Comparison of ENCODE assay signal across 1 cellular context in genomic region chr9:87502446-87503232, GRCh38.
TF ChIP-seq lines count a peak whose summit lies in the region.

No MANE protein-coding gene starts in this region.

TF ChIP-seq in SK-N-SH, 30 proteins besides CTCF, POLR2A, EP300 and RAD21 (continued from another document):
- TF ChIP-seq REST (IDR thresholded peaks at IDR 0.05; ENCODE audit: low read depth, low read length): no peak
